12 cellular contexts compared by ENCODE assay signal in the genomic region with DNA sequence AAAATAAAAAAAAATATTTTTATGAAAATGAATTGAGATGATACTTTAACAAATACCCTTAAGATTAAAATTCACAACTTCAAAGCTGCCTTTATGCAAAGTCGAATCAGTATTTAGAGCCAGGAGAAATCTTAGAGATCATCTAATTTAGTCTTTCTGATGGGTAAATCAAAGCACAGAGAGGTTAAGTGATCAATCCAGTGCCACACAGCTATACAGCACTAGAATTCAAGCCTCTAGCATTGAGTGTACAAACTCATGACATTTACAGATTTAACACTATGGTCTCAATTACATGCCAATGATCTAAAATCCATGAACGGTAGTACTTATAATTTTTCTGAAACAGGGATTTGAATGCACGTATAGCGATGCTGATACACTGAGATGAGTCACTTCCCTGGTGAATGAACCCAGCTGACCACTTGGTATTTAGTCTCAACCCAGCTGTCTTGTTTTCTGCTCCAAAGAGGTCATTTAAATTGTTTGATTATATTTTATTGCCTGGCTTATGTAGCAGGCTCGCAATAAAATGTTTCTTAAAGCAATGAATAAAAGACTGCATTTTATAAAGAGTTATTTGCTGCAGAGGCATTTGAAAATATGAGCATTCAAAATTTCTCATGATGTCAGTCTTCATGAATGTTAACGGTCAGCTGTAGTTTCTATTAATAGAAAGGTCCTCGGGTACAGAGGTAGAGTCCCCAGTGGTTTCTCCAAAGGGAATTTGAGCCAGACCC.
DNase-seq lines count a peak whose midpoint lies in the region; TF ChIP-seq lines count a peak whose summit lies in the region.
"Had no signal": no experiment of that assay in that cellular context is flagged by ENCODE, and none has a peak within 500 bp of the region (broad histone marks: within the 10 kb centered on the region; RNA-seq: fewer than 3 reads in every experiment).

No MANE protein-coding gene starts in this region.

- H3K27me3 ChIP-seq in fibroblast of lung (ENCODE audit: control insufficient read depth, insufficient read depth, low read length) (no peaks in the 10 kb centered on the region), osteoblast (ENCODE audit: insufficient read depth, low read length) (no peaks in the 10 kb centered on the region), WERI-Rb-1 (ENCODE audit: insufficient read depth, low read depth, severe bottlenecking) (no peaks in the 10 kb centered on the region)
- H3K27me3 ChIP-seq: right lobe of liver had no signal

- peaks cover 5% of the 10 kb centered on the region for H3K4me1 ChIP-seq in fibroblast of lung (ENCODE audit: control insufficient read depth, extremely low read depth, insufficient read depth, low read length)
- H3K4me1 ChIP-seq in osteoblast (ENCODE audit: insufficient read depth, low read length), result peaks cover 20% of the 10 kb centered on the region
- H3K4me1 ChIP-seq: right lobe of liver had no signal

- no peak for TF ChIP-seq CTCF in fibroblast of lung (conservative IDR thresholded peaks at IDR 0.05 in 1 of 2, IDR thresholded peaks at IDR 0.05 in 1 of 2; ENCODE audit: low read depth in 1 of 2, low read length in 2 of 2)
- no peak for TF ChIP-seq CTCF in osteoblast (IDR thresholded peaks at IDR 0.05; ENCODE audit: extremely low read depth, low read depth, low read length)
- TF ChIP-seq CTCF in GM13977 (IDR thresholded peaks at IDR 0.05; ENCODE audit: extremely low read depth, insufficient read depth, missing control alignments), result no peak
- no peak for TF ChIP-seq CTCF in WERI-Rb-1 (IDR thresholded peaks at IDR 0.05; ENCODE audit: low read depth, low read length)

- H3K9me3 ChIP-seq in fibroblast of lung (ENCODE audit: control insufficient read depth, insufficient read depth, low read depth, low read length), result no peaks in the 10 kb centered on the region
- peaks cover 6% of the 10 kb centered on the region for H3K9me3 ChIP-seq in osteoblast (ENCODE audit: low read depth, low read length)
- H3K9me3 ChIP-seq in WERI-Rb-1 (ENCODE audit: severe bottlenecking), result no peaks in the 10 kb centered on the region
- H3K9me3 ChIP-seq: right lobe of liver had no signal

- H4K20me1 ChIP-seq in fibroblast of lung (ENCODE audit: control insufficient read depth, extremely low read depth, insufficient read depth, low read length), result no peaks in the 10 kb centered on the region
- no peaks in the 10 kb centered on the region for H4K20me1 ChIP-seq in osteoblast (ENCODE audit: insufficient read depth, low read length)

- H3K79me2 ChIP-seq in fibroblast of lung (ENCODE audit: control insufficient read depth, insufficient read depth, low read length) (no peaks in the 10 kb centered on the region), osteoblast (ENCODE audit: insufficient read depth, low read length) (no peaks in the 10 kb centered on the region)

- H3K4me3 ChIP-seq in fibroblast of lung (replicated peaks in 1 of 4; ENCODE audit: control extremely low read depth in 1 of 4, insufficient read depth in 1 of 4, low read depth in 3 of 4, low read length in 4 of 4) (no peak overlapping the region), osteoblast (ENCODE audit: insufficient read depth, low read length) (peak overlapping the region; percentile 23), WERI-Rb-1 (ENCODE audit: low read depth, low read length) (no peak overlapping the region)
- H3K4me3 ChIP-seq: right lobe of liver had no signal

- DNase-seq in ELR (ENCODE audit: low read depth) (peak; percentile 77), RPMI7951 (ENCODE audit: low read depth) (peak; percentile 80), fibroblast of lung (ENCODE audit: low read depth in 2 of 2) (peak; percentile 75 to 87), osteoblast (ENCODE audit: insufficient read length, low spot score, missing footprints) (no peak), GM13977 (ENCODE audit: low spot score) (no peak), WERI-Rb-1 (no peak), iPS-NIHi7 (ENCODE audit: extremely low spot score) (no peak)
- DNase-seq in activated CD4-positive, alpha-beta T cell treated with anti-CD3 and anti-CD28 coated beads for 48 hours, result no peak
- DNase-seq: activated CD4-positive, alpha-beta T cell treated with anti-CD3 and anti-CD28 coated beads, Interleukin-2, amount 10 ng/mL, durations not matched to agents 7 days and 5 days; CD8-positive, alpha-beta T cell; NCI-H524 treated with DMSO at 0.1 percent for 48 hours; right lobe of liver had no signal

- H3K36me3 ChIP-seq in fibroblast of lung (ENCODE audit: control insufficient read depth, insufficient read depth, low read length), result no peaks in the 10 kb centered on the region
- H3K36me3 ChIP-seq in osteoblast (ENCODE audit: insufficient read depth, low read length), result no peaks in the 10 kb centered on the region
- H3K36me3 ChIP-seq in WERI-Rb-1, result no peaks in the 10 kb centered on the region
- H3K36me3 ChIP-seq: right lobe of liver had no signal

- no peak overlapping the region for H3K9ac ChIP-seq in fibroblast of lung (ENCODE audit: insufficient read depth, low read length)

- H3K27ac ChIP-seq in fibroblast of lung (ENCODE audit: insufficient read depth, low read length) (no peak overlapping the region), osteoblast (ENCODE audit: low read depth, low read length) (peak overlapping the region; percentile 37), WERI-Rb-1 (no peak overlapping the region)
- H3K27ac ChIP-seq: right lobe of liver had no signal

- in situ Hi-C loops in GM13977 (cut with MboI; ENCODE audit: low pct_unique_long_range_greater_than_20kb, low sequenced_read_pairs, unreplicated experiment), result no loop called here

- H3K4me2 ChIP-seq in fibroblast of lung (ENCODE audit: extremely low read depth, insufficient read depth, low read length), result peak overlapping the region; percentile 65
- peak overlapping the region; percentile 70 for H3K4me2 ChIP-seq in osteoblast (ENCODE audit: insufficient read depth, low read length)

- H2AFZ ChIP-seq in fibroblast of lung (ENCODE audit: low read length) (no peak overlapping the region), osteoblast (ENCODE audit: low read length) (no peak overlapping the region)

Comparison
In these comparisons a context has a peak if more than half of its experiments do, and no peak if none do; other contexts are left out.
1. DNase-seq: peak in ELR (single experiment), RPMI7951 (single experiment) and fibroblast of lung (2 of 2); none in osteoblast (single experiment), GM13977 (single experiment), WERI-Rb-1 (single experiment), iPS-NIHi7 (single experiment) and activated CD4-positive, alpha-beta T cell treated with anti-CD3 and anti-CD28 coated beads for 48 hours (single experiment).